In the genomic region with DNA sequence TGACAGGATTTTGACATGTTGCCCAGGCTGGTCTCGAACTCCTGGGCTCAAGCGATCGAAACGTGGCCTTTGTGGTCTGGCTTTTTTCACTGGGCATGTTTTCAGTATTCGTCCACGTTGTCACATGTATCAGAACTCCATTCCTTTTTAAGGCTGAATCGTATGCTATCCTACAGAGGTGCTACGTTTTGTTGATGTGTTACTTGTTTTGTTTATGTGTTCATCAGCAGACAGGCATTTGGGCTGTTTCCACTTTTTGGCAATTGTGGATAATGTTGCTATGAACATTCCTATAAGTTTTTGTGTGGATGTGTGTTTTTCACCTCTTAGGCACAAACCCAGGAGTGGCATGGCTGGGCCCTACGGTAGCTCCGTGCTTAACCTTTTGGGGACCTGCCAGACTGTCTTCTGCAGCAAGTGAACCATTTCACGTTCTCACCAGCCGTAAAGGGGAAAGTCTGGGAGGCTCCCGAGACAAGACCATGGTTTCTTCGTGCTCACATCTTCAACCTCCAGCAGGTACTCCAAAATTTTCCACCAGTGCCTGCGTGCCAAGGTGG, we compare ENCODE assay signal across 1 cellular context.
TF ChIP-seq lines count a peak whose summit lies in the region.

No MANE protein-coding gene starts in this region.

TF ChIP-seq in GM23338, 12 proteins besides CTCF, POLR2A, EP300 and RAD21 (continued from another document):
- TF ChIP-seq, protein P1, sequence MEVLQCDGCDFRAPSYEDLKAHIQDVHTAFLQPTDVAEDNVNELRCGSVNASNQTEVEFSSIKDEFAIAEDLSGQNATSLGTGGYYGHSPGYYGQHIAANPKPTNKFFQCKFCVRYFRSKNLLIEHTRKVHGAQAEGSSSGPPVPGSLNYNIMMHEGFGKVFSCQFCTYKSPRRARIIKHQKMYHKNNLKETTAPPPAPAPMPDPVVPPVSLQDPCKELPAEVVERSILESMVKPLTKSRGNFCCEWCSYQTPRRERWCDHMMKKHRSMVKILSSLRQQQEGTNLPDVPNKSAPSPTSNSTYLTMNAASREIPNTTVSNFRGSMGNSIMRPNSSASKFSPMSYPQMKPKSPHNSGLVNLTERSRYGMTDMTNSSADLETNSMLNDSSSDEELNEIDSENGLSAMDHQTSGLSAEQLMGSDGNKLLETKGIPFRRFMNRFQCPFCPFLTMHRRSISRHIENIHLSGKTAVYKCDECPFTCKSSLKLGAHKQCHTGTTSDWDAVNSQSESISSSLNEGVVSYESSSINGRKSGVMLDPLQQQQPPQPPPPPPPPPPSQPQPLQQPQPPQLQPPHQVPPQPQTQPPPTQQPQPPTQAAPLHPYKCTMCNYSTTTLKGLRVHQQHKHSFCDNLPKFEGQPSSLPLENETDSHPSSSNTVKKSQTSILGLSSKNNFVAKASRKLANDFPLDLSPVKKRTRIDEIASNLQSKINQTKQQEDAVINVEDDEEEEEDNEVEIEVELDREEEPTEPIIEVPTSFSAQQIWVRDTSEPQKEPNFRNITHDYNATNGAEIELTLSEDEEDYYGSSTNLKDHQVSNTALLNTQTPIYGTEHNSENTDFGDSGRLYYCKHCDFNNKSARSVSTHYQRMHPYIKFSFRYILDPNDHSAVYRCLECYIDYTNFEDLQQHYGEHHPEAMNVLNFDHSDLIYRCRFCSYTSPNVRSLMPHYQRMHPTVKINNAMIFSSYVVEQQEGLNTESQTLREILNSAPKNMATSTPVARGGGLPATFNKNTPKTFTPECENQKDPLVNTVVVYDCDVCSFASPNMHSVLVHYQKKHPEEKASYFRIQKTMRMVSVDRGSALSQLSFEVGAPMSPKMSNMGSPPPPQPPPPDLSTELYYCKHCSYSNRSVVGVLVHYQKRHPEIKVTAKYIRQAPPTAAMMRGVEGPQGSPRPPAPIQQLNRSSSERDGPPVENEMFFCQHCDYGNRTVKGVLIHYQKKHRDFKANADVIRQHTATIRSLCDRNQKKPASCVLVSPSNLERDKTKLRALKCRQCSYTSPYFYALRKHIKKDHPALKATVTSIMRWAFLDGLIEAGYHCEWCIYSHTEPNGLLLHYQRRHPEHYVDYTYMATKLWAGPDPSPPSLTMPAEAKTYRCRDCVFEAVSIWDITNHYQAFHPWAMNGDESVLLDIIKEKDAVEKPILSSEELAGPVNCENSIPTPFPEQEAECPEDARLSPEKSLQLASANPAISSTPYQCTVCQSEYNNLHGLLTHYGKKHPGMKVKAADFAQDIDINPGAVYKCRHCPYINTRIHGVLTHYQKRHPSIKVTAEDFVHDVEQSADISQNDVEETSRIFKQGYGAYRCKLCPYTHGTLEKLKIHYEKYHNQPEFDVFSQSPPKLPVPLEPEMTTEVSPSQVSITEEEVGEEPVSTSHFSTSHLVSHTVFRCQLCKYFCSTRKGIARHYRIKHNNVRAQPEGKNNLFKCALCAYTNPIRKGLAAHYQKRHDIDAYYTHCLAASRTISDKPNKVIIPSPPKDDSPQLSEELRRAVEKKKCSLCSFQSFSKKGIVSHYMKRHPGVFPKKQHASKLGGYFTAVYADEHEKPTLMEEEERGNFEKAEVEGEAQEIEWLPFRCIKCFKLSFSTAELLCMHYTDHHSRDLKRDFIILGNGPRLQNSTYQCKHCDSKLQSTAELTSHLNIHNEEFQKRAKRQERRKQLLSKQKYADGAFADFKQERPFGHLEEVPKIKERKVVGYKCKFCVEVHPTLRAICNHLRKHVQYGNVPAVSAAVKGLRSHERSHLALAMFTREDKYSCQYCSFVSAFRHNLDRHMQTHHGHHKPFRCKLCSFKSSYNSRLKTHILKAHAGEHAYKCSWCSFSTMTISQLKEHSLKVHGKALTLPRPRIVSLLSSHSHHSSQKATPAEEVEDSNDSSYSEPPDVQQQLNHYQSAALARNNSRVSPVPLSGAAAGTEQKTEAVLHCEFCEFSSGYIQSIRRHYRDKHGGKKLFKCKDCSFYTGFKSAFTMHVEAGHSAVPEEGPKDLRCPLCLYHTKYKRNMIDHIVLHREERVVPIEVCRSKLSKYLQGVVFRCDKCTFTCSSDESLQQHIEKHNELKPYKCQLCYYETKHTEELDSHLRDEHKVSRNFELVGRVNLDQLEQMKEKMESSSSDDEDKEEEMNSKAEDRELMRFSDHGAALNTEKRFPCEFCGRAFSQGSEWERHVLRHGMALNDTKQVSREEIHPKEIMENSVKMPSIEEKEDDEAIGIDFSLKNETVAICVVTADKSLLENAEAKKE (CRISPR knock-in tag; IDR thresholded peaks at IDR 0.05) = no peak
- TF ChIP-seq POLR2AphosphoS5 (IDR thresholded peaks at IDR 0.05; ENCODE audit: low read depth) (no peak), CREB1 (CRISPR knock-in tag; IDR thresholded peaks at IDR 0.05; ENCODE audit: low read depth) (no peak), EZH2 (IDR thresholded peaks at IDR 0.05; ENCODE audit: low read depth, unreplicated experiment) (no peak), STAT1 (IDR thresholded peaks at IDR 0.05; ENCODE audit: unreplicated experiment) (no peak), JUNB (IDR thresholded peaks at IDR 0.05; ENCODE audit: unreplicated experiment) (no peak), NANOG (IDR thresholded peaks at IDR 0.05; ENCODE audit: borderline replicate concordance) (no peak), ZNF331 (CRISPR knock-in tag; IDR thresholded peaks at IDR 0.05; ENCODE audit: low read depth) (no peak), EZH2phosphoT487 (IDR thresholded peaks at IDR 0.05; ENCODE audit: unreplicated experiment) (no peak)
- TF ChIP-seq, protein P2, sequence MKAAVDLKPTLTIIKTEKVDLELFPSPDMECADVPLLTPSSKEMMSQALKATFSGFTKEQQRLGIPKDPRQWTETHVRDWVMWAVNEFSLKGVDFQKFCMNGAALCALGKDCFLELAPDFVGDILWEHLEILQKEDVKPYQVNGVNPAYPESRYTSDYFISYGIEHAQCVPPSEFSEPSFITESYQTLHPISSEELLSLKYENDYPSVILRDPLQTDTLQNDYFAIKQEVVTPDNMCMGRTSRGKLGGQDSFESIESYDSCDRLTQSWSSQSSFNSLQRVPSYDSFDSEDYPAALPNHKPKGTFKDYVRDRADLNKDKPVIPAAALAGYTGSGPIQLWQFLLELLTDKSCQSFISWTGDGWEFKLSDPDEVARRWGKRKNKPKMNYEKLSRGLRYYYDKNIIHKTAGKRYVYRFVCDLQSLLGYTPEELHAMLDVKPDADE (IDR thresholded peaks at IDR 0.05) = no peak
- TF ChIP-seq, protein P3, sequence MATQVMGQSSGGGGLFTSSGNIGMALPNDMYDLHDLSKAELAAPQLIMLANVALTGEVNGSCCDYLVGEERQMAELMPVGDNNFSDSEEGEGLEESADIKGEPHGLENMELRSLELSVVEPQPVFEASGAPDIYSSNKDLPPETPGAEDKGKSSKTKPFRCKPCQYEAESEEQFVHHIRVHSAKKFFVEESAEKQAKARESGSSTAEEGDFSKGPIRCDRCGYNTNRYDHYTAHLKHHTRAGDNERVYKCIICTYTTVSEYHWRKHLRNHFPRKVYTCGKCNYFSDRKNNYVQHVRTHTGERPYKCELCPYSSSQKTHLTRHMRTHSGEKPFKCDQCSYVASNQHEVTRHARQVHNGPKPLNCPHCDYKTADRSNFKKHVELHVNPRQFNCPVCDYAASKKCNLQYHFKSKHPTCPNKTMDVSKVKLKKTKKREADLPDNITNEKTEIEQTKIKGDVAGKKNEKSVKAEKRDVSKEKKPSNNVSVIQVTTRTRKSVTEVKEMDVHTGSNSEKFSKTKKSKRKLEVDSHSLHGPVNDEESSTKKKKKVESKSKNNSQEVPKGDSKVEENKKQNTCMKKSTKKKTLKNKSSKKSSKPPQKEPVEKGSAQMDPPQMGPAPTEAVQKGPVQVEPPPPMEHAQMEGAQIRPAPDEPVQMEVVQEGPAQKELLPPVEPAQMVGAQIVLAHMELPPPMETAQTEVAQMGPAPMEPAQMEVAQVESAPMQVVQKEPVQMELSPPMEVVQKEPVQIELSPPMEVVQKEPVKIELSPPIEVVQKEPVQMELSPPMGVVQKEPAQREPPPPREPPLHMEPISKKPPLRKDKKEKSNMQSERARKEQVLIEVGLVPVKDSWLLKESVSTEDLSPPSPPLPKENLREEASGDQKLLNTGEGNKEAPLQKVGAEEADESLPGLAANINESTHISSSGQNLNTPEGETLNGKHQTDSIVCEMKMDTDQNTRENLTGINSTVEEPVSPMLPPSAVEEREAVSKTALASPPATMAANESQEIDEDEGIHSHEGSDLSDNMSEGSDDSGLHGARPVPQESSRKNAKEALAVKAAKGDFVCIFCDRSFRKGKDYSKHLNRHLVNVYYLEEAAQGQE (IDR thresholded peaks at IDR 0.05; ENCODE audit: unreplicated experiment) = no peak
